ENCODE assay signal across 26 cellular contexts in genomic region chr12:130242506-130242905, GRCh38.
"Had no signal": no experiment of that assay in that cellular context is flagged by ENCODE, and none has a peak within 500 bp of the region (broad histone marks: within the 10 kb centered on the region; RNA-seq: fewer than 3 reads in every experiment).

No MANE protein-coding gene starts in this region.

- H3K4me1 ChIP-seq: stomach, suprapubic skin, testis, thyroid gland, tibial artery, tibial nerve, transverse colon, upper lobe of left lung, upper lobe of right lung, uterus, vagina had no signal

- H3K27ac ChIP-seq: stomach, suprapubic skin, testis, thoracic aorta, thyroid gland, tibial artery, tibial nerve, transverse colon, upper lobe of left lung, upper lobe of right lung, uterus, vagina had no signal

- H3K9me3 ChIP-seq: stomach, suprapubic skin, testis, thoracic aorta, thyroid gland, tibial artery, tibial nerve, transverse colon, upper lobe of left lung, upper lobe of right lung, uterus, vagina had no signal

- DNase-seq: stimulated activated CD4-positive, alpha-beta T cell treated with anti-CD3 and anti-CD28 coated beads, Interleukin-2, amount 100 ng/mL, for 48 hours; stimulated activated CD4-positive, alpha-beta T cell treated with anti-CD3 and anti-CD28 coated beads, Interleukin-4, amount 100 ng/mL, for 1 hour; stimulated activated CD4-positive, alpha-beta T cell treated with anti-CD3 and anti-CD28 coated beads, Interleukin-4, amount 100 ng/mL, for 24 hours; stimulated activated CD4-positive, alpha-beta T cell treated with anti-CD3 and anti-CD28 coated beads, Interleukin-4, amount 100 ng/mL, for 4 hours; stimulated activated CD8-positive, alpha-beta memory T cell treated with anti-CD3 and anti-CD28 coated beads, Interleukin-4, amount 100 ng/mL, for 48 hours; stimulated activated naive B cell treated with anti-CD40 and anti-IgM and Interleukin-4, amounts not matched to agents 10 μg/mL and 1 μg/mL and 100 μg/mL, for 72 hours; stimulated activated naive CD4-positive, alpha-beta T cell; stimulated activated naive CD4-positive, alpha-beta T cell treated with Interleukin-2 at 50 U/mL for 16 hours; stimulated activated naive CD8-positive, alpha-beta T cell treated with anti-CD3 and anti-CD28 coated beads, Interleukin-15, amount 100 ng/mL, for 72 hours; stimulated activated naive CD8-positive, alpha-beta T cell treated with anti-CD3 and anti-CD28 coated beads, Interleukin-15, Interleukin-2, amounts not matched to agents 100 U/mL and 50 U/mL, for 24 hours; stomach; substantia nigra; testis; thyroid gland; tibial artery; transverse colon; trophoblast cell; upper lobe of left lung; upper lobe of right lung; uterus had no signal

- H3K36me3 ChIP-seq: stomach, suprapubic skin, thoracic aorta, thyroid gland, tibial artery, tibial nerve, transverse colon, upper lobe of left lung, upper lobe of right lung, uterus, vagina had no signal

- ATAC-seq: stimulated activated effector memory CD8-positive, alpha-beta T cell treated with anti-CD3 and anti-CD28 coated beads, Interleukin-12 subunit alpha, Interleukin-12 subunit beta, amount 100 ng/mL, for 72 hours; stimulated activated memory B cell treated with anti-CD40 and anti-IgM and Interleukin-4, amounts not matched to agents 10 μg/mL and 1 μg/mL and 100 μg/mL, for 72 hours; stimulated activated naive B cell treated with anti-CD40 and anti-IgM and Interleukin-4, amounts not matched to agents 10 μg/mL and 1 μg/mL and 100 μg/mL, for 72 hours; stimulated activated naive CD8-positive, alpha-beta T cell treated with anti-CD3 and anti-CD28 coated beads, Interleukin-15, amount 100 ng/mL, for 72 hours; stimulated activated naive CD8-positive, alpha-beta T cell treated with anti-CD3 and anti-CD28 coated beads, Interleukin-15, Interleukin-2, amounts not matched to agents 100 U/mL and 50 U/mL, for 24 hours; upper lobe of right lung had no signal

- H3K4me3 ChIP-seq: stomach, suprapubic skin, testis, thoracic aorta, thyroid gland, tibial artery, tibial nerve, transverse colon, upper lobe of left lung, upper lobe of right lung, uterus, vagina had no signal

- H3K27me3 ChIP-seq: stomach, suprapubic skin, testis, thyroid gland, tibial artery, tibial nerve, transverse colon, upper lobe of left lung, upper lobe of right lung, uterus, vagina had no signal
